ENCODE assay signal across 18 cellular contexts in genomic region chr15:40090774-40091455, GRCh38. TPM values are rescaled to one million over a fixed set of nuclear protein-coding genes. Genes with fewer than 3 reads are reported as not detected.
DNase-seq lines count a peak whose midpoint lies in the region; ATAC-seq and TF ChIP-seq lines count a peak whose summit lies in the region.
"Had no signal": no experiment of that assay in that cellular context is flagged by ENCODE, and none has a peak within 500 bp of the region (broad histone marks: within the 10 kb centered on the region; RNA-seq: fewer than 3 reads in every experiment).

No MANE protein-coding gene starts in this region.

- peaks cover 0 to 59% (median 0%) of the 10 kb centered on the region in 11 experiments; a peak in 3 of 22 replicates for H4K20me1 ChIP-seq in BLaER1 treated with 17β-estradiol and CSF1 and Interleukin-3, amounts not matched to agents 10 nM and 100 nM

- H3K4me3 ChIP-seq in BLaER1 treated with 17β-estradiol and CSF1 and Interleukin-3, amounts not matched to agents 10 nM and 100 nM, result no peak overlapping the region
- H3K4me3 ChIP-seq in NT2/D1 (ENCODE audit: insufficient read length, low read depth) (no peak overlapping the region), spleen (no peak overlapping the region)
- H3K4me3 ChIP-seq: pancreas, suprapubic skin had no signal

- intact Hi-C loops in spleen (cut with DNase I; ENCODE audit: low total_unique reads), result no loop called here

- peak overlapping the region; percentile 66 to 99 (median 96); a peak in 20 of 22 replicates for H3K4me2 ChIP-seq in BLaER1 treated with 17β-estradiol and CSF1 and Interleukin-3, amounts not matched to agents 10 nM and 100 nM

- peaks cover 81 to 90% (median 83%) of the 10 kb centered on the region in 10 experiments for H3K4me1 ChIP-seq in BLaER1 treated with 17β-estradiol and CSF1 and Interleukin-3, amounts not matched to agents 10 nM and 100 nM
- H3K4me1 ChIP-seq in NT2/D1 (ENCODE audit: insufficient read depth, insufficient read length), result peaks cover 27% of the 10 kb centered on the region
- peaks cover 23 to 83% (median 52%) of the 10 kb centered on the region in 6 donors for H3K4me1 ChIP-seq in spleen

- no peak overlapping the region for H3K4me3 Mint-ChIP-seq in memory B cell

- no peaks in the 10 kb centered on the region for H3K27me3 Mint-ChIP-seq in memory B cell

- TF ChIP-seq POLR2A in spleen (IDR thresholded peaks at IDR 0.05), result no peak

- peaks cover 41% of the 10 kb centered on the region for H3K4me1 Mint-ChIP-seq in memory B cell

- peak overlapping the region in 3 of 11 experiments; percentile 14 to 79 (median 37); a peak in 3 of 22 replicates for H3K9ac ChIP-seq in BLaER1 treated with 17β-estradiol and CSF1 and Interleukin-3, amounts not matched to agents 10 nM and 100 nM
- H3K9ac ChIP-seq in NT2/D1 (ENCODE audit: insufficient read length, low read depth), result peak overlapping the region; percentile 25

- H3K36me3 Mint-ChIP-seq in memory B cell, result peaks cover 17% of the 10 kb centered on the region
- H3K36me3 Mint-ChIP-seq: activated naive CD4-positive, alpha-beta T cell treated with anti-CD3 and anti-CD28 coated beads, Interleukin-2, amount 50 U/mL, for 72 hours had no signal

- TF ChIP-seq CTCF in spleen (IDR thresholded peaks at IDR 0.05 in 8 of 11, conservative IDR thresholded peaks at IDR 0.05 in 3 of 11), result no peak

- peak overlapping the region; percentile 93 for H3K27ac Mint-ChIP-seq in memory B cell

- peak overlapping the region in 6 of 11 experiments; percentile 15 to 91 (median 22); a peak in 6 of 22 replicates for H3K27ac ChIP-seq in BLaER1 treated with 17β-estradiol and CSF1 and Interleukin-3, amounts not matched to agents 10 nM and 100 nM
- peak overlapping the region in 6 of 8 donors; percentile 4 to 89 (median 60) for H3K27ac ChIP-seq in spleen
- H3K27ac ChIP-seq: suprapubic skin had no signal

- H3K9me3 ChIP-seq in BLaER1 treated with 17β-estradiol and CSF1 and Interleukin-3, amounts not matched to agents 10 nM and 100 nM (replicated peaks in 1 of 11), result no peaks in the 10 kb centered on the region
- H3K9me3 ChIP-seq in NT2/D1 (ENCODE audit: insufficient read depth, low read length) (no peaks in the 10 kb centered on the region), spleen (no peaks in the 10 kb centered on the region)
- H3K9me3 ChIP-seq: pancreas, suprapubic skin had no signal

- no peak for ATAC-seq in memory B cell (ENCODE audit: low read depth)
- no peak for ATAC-seq in GM18498 (IDR thresholded peaks at IDR 0.05; ENCODE audit: unreplicated experiment)
- ATAC-seq: activated CD4-positive, CD25-positive, alpha-beta regulatory T cell treated with anti-CD3 and anti-CD28 coated beads, Interleukin-2, amount 50 U/mL, for 24 hours; activated naive CD4-positive, alpha-beta T cell treated with anti-CD3 and anti-CD28 coated beads, Interleukin-2, amount 50 U/mL, for 72 hours; sciatic nerve had no signal

- H3K9me3 Mint-ChIP-seq in memory B cell, result no peaks in the 10 kb centered on the region
- H3K9me3 Mint-ChIP-seq: activated naive CD4-positive, alpha-beta T cell treated with anti-CD3 and anti-CD28 coated beads, Interleukin-2, amount 50 U/mL, for 72 hours had no signal

- WGBS in spleen, 5 donors, result 88 to 95% (median 93%) methylated on average over 10 to 14 of the region's 14 CpGs

- DNase-seq in NT2/D1 (ENCODE audit: low read depth, low spot score), result no peak
- no peak for DNase-seq in memory B cell (ENCODE audit: low spot score in 2 of 2)
- peak; percentile 62 for DNase-seq in spleen
- no peak for DNase-seq in NCI-H1105 (lab: John Stamatoyannopoulos, UW)
- no peak for DNase-seq in MV-4-11 (lab: John Stamatoyannopoulos, UW)
- DNase-seq: activated CD8-positive, alpha-beta memory T cell treated with anti-CD3 and anti-CD28 coated beads for 24 hours; activated T-cell treated with anti-CD3 and anti-CD28 coated beads, Interleukin-2, amount 50 U/mL, for 48 hours; DND-41; NCI-H1105 treated with DMSO at 0.1 percent for 48 hours; NCI-H2081; NCI-H446 treated with DMSO at 0.1 percent for 48 hours had no signal

- H3K27me3 ChIP-seq in BLaER1 treated with 17β-estradiol and CSF1 and Interleukin-3, amounts not matched to agents 10 nM and 100 nM, result no peaks in the 10 kb centered on the region
- H3K27me3 ChIP-seq in NT2/D1 (ENCODE audit: insufficient read depth, insufficient read length) (no peaks in the 10 kb centered on the region), spleen (replicated peaks in 1 of 7) (no peaks in the 10 kb centered on the region)
- H3K27me3 ChIP-seq: pancreas, suprapubic skin had no signal

- peaks cover 18 to 77% (median 53%) of the 10 kb centered on the region in 11 experiments; a peak in 21 of 22 replicates for H3K36me3 ChIP-seq in BLaER1 treated with 17β-estradiol and CSF1 and Interleukin-3, amounts not matched to agents 10 nM and 100 nM
- peaks cover 17% of the 10 kb centered on the region for H3K36me3 ChIP-seq in NT2/D1 (ENCODE audit: insufficient read depth, insufficient read length, low read length)
- H3K36me3 ChIP-seq in spleen, result peaks cover 0 to 48% (median 10%) of the 10 kb centered on the region in 6 donors
- H3K36me3 ChIP-seq: pancreas had no signal

RNA-seq across cellular contexts. Expression of gene BMF, which starts 17.8 kb away (rescaled TPM):
- total RNA-seq in spleen, result 10 to 100 TPM; 16.9 to 77.9 (median 36.1) TPM
- 10 to 100 TPM; 25.5 to 33.1 (median 27.7) TPM for polyA plus RNA-seq in spleen

RNA-seq across cellular contexts. Expression of gene SRP14, which starts 51.9 kb away (rescaled TPM):
- total RNA-seq in spleen, result 100 to 1,000 TPM; 109 to 256 (median 145) TPM
- polyA plus RNA-seq in spleen, result 100 to 1,000 TPM; 295 to 356 (median 353) TPM
